29 cellular contexts compared by ENCODE assay signal in the genomic region with DNA sequence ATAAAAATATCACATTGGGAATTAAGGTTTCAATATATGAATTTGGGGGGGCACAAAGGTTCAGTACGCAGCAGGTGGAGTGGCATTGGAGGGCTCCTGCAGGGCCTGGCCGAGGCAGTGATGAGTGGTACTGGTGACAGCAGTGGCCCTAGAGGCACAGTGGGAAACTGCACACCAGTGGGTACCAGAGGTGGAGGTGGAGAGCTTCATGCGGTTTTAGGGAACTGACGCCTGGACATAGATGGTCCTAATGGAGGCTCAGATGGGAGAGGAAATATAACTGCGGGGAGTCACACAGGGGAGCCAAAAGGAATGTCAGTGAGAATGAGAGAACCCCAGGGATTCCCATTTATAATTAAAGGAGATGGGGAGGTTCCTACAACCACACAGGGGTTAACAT.
A peak's percentile ranks its signal among the peaks of the same experiment; 100 is the strongest.
DNase-seq lines count a peak whose midpoint lies in the region; ATAC-seq, FAIRE-seq and TF ChIP-seq lines count a peak whose summit lies in the region.
"Had no signal": no experiment of that assay in that cellular context is flagged by ENCODE, and none has a peak within 500 bp of the region (broad histone marks: within the 10 kb centered on the region; RNA-seq: fewer than 3 reads in every experiment).

No MANE protein-coding gene starts in this region.

- no peak overlapping the region for H2BK12ac ChIP-seq in H9 (ENCODE audit: insufficient read length, low read depth, low read length)
- H2BK12ac ChIP-seq in trophoblast cell (ENCODE audit: low read length) = peak overlapping the region; percentile 84

- H3K9me3 Mint-ChIP-seq in H9 = no peaks in the 10 kb centered on the region
- H3K9me3 Mint-ChIP-seq: CD4-positive, CD25-positive, alpha-beta regulatory T cell; nephron; T-helper 1 cell treated with Interleukin-12 subunit alpha and Interleukin-12 subunit beta and Interleukin-4 antibody, amounts not matched to agents 30 μg/mL and 1 μg/mL, for 36 hours had no signal

- H4K12ac ChIP-seq in trophoblast cell (ENCODE audit: low read depth, low read length) = no peak overlapping the region

- intact Hi-C loops in OCI-LY7 (cut with micrococcal nuclease; ENCODE audit: unreplicated experiment) = no loop called here

- peak overlapping the region in 1 of 2 experiments; percentile 24; a peak in 1 of 5 replicates for H3K4me3 Mint-ChIP-seq in H9
- H3K4me3 Mint-ChIP-seq: activated CD8-positive, alpha-beta T cell treated with anti-CD3 and anti-CD28 coated beads, Interleukin-2, amount 10 ng/mL, durations not matched to agents 7 days and 5 days; activated naive CD8-positive, alpha-beta T cell treated with anti-CD3 and anti-CD28 coated beads, Interleukin-2, amount 10 ng/mL, durations not matched to agents 7 days and 5 days; CD4-positive, CD25-positive, alpha-beta regulatory T cell; nephron; T-helper 1 cell treated with Interleukin-12 subunit alpha and Interleukin-12 subunit beta and Interleukin-4 antibody, amounts not matched to agents 30 μg/mL and 1 μg/mL, for 36 hours had no signal

- H3T11ph ChIP-seq in H9 (ENCODE audit: low read length) = no peak overlapping the region

- H2BK120ac ChIP-seq in H9 (ENCODE audit: low read depth, low read length, poor library complexity, severe bottlenecking) (no peak overlapping the region), trophoblast cell (ENCODE audit: insufficient read depth, low read length, poor library complexity) (no peak overlapping the region)

- TF ChIP-seq CTCF in GM12864 (IDR thresholded peaks at IDR 0.05; ENCODE audit: low read depth, low read length, missing control alignments) (peak; percentile 54), H9 (conservative IDR thresholded peaks at IDR 0.05) (peak; percentile 33; the same call in 1 of the 3 replicates), OCI-LY7 (conservative IDR thresholded peaks at IDR 0.05; ENCODE audit: low read length) (peak; percentile 52)

- H3K27me3 ChIP-seq in H9 (ENCODE audit: insufficient read depth, low read length) (no peaks in the 10 kb centered on the region), trophoblast cell (ENCODE audit: insufficient read depth, low read length) (no peaks in the 10 kb centered on the region)
- H3K27me3 ChIP-seq: foreskin keratinocyte, heart right ventricle, ovary, upper lobe of right lung had no signal

- peaks cover 7 to 13% of the 10 kb centered on the region in 2 experiments for H3K4me1 Mint-ChIP-seq in H9
- H3K4me1 Mint-ChIP-seq: nephron had no signal

- H3K23ac ChIP-seq in H9 (ENCODE audit: insufficient read length, low read depth, low read length) (no peak overlapping the region), trophoblast cell (ENCODE audit: low read length) (no peak overlapping the region)

- H3K79me2 ChIP-seq in H9 (ENCODE audit: insufficient read depth, low read length) (no peaks in the 10 kb centered on the region), OCI-LY7 (ENCODE audit: insufficient read depth, low read depth, low read length) (no peaks in the 10 kb centered on the region), trophoblast cell (ENCODE audit: control insufficient read depth, insufficient read depth, low read length, poor library complexity) (no peaks in the 10 kb centered on the region)

- POLR2A ChIA-PET in OCI-LY7 (lab: Charles Lee) = no interaction called here

- BruUV-seq in OCI-LY7 (replicated peaks; lab: Mats Ljungman, UMichigan) = no TSS peak

- H3K18ac ChIP-seq in H9 (ENCODE audit: insufficient read length, low read depth, low read length) (no peak overlapping the region), trophoblast cell (ENCODE audit: low read length) (no peak overlapping the region)

- H2AFZ ChIP-seq in H9 (ENCODE audit: low read length) (no peak overlapping the region), OCI-LY7 (ENCODE audit: low read length) (no peak overlapping the region), trophoblast cell (ENCODE audit: insufficient read depth, low read length, poor library complexity) (no peak overlapping the region)

- H3K27ac ChIP-seq in H9 (ENCODE audit: insufficient read length, low read depth, low read length) (no peak overlapping the region), OCI-LY7 (ENCODE audit: low read depth, low read length, poor library complexity, severe bottlenecking) (no peak overlapping the region), trophoblast cell (ENCODE audit: low read depth, low read length) (no peak overlapping the region)
- H3K27ac ChIP-seq: foreskin keratinocyte, heart right ventricle, HL-60, ovary, upper lobe of right lung had no signal

- no peak overlapping the region for H2BK5ac ChIP-seq in H9 (ENCODE audit: insufficient read length, low read length)
- no peak overlapping the region for H2BK5ac ChIP-seq in trophoblast cell (ENCODE audit: low read depth, low read length, poor library complexity)

- H2BK15ac ChIP-seq in H9 (ENCODE audit: low read depth, low read length) = no peak overlapping the region

- H3K23me2 ChIP-seq in H9 (ENCODE audit: insufficient read length, low read depth, low read length, poor library complexity, severe bottlenecking) = no peaks in the 10 kb centered on the region

- H2AK5ac ChIP-seq in H9 (ENCODE audit: insufficient read length, low read length) (no peak overlapping the region), trophoblast cell (ENCODE audit: low read length) (peak overlapping the region; percentile 88)

- H3K4me1 ChIP-seq in H9 (ENCODE audit: insufficient read depth, low read length) (peaks cover 4% of the 10 kb centered on the region; the same call in 1 of the 2 replicates), OCI-LY7 (ENCODE audit: insufficient read depth, low read length, poor library complexity, severe bottlenecking) (no peaks in the 10 kb centered on the region), trophoblast cell (ENCODE audit: control insufficient read depth in 1 of 2, insufficient read depth in 2 of 2, low read length in 2 of 2) (peaks cover 0 to 3% of the 10 kb centered on the region in 2 experiments)
- H3K4me1 ChIP-seq: foreskin keratinocyte, heart right ventricle, upper lobe of right lung had no signal

- H4K20me1 ChIP-seq in H9 (ENCODE audit: control insufficient read depth, insufficient read depth, insufficient read length) = no peaks in the 10 kb centered on the region
- no peaks in the 10 kb centered on the region for H4K20me1 ChIP-seq in OCI-LY7 (ENCODE audit: insufficient read depth, low read length)

- no peak overlapping the region for H3K27ac Mint-ChIP-seq in H9
- H3K27ac Mint-ChIP-seq: activated CD8-positive, alpha-beta T cell treated with anti-CD3 and anti-CD28 coated beads, Interleukin-2, amount 10 ng/mL, durations not matched to agents 7 days and 5 days; activated naive CD8-positive, alpha-beta T cell treated with anti-CD3 and anti-CD28 coated beads, Interleukin-2, amount 10 ng/mL, durations not matched to agents 7 days and 5 days; CD4-positive, CD25-positive, alpha-beta regulatory T cell; nephron; T-helper 1 cell treated with Interleukin-12 subunit alpha and Interleukin-12 subunit beta and Interleukin-4 antibody, amounts not matched to agents 30 μg/mL and 1 μg/mL, for 36 hours had no signal

- H3K4me2 ChIP-seq in H9 (ENCODE audit: insufficient read depth, insufficient read length, low read length) (no peak overlapping the region), OCI-LY7 (ENCODE audit: low read length) (no peak overlapping the region), trophoblast cell (ENCODE audit: low read length) (no peak overlapping the region)
- H3K4me2 ChIP-seq: SK-N-SH had no signal

- H3K79me1 ChIP-seq in H9 (ENCODE audit: insufficient read depth, low read depth, low read length, poor library complexity, severe bottlenecking) (no peaks in the 10 kb centered on the region), trophoblast cell (ENCODE audit: low read length) (no peaks in the 10 kb centered on the region)

- H3K14ac ChIP-seq in H9 (ENCODE audit: insufficient read depth, low read length) (no peak overlapping the region), trophoblast cell (ENCODE audit: low read length) (no peak overlapping the region)

- no peak overlapping the region for H3K56ac ChIP-seq in H9 (ENCODE audit: insufficient read length, low read depth, low read length)

- no peak overlapping the region for H2BK20ac ChIP-seq in H9 (ENCODE audit: low read depth, low read length, poor library complexity, severe bottlenecking)

- H4K8ac ChIP-seq in H9 (replicated peaks; ENCODE audit: insufficient read length, low read depth, low read length) (no peak overlapping the region), trophoblast cell (ENCODE audit: low read depth, low read length) (no peak overlapping the region)

- H4K91ac ChIP-seq in H9 (ENCODE audit: insufficient read length, low read depth, low read length) (no peak overlapping the region), trophoblast cell (ENCODE audit: low read depth, low read length) (peak overlapping the region; percentile 77)

- WGBS in H9 (ENCODE audit: extremely low coverage, insufficient read length, low lambda C conversion rate) = no CpG with 5 or more reads among the region's 5 CpGs
- WGBS in trophoblast cell (ENCODE audit: extremely low coverage, insufficient coverage, insufficient read length) = no CpG with 5 or more reads among the region's 5 CpGs

- CTCF ChIA-PET in OCI-LY7 (lab: Charles Lee; ENCODE audit: unreplicated experiment) = no interaction called here

- DNase-seq in GM12864 (ENCODE audit: low read depth) (no peak), H9 (no peak), OCI-LY7 (ENCODE audit: low spot score) (no peak), trophoblast cell (no peak), HTR-8/SVneo (ENCODE audit: insufficient read length, low spot score) (no peak), kidney glomerular epithelial cell (lab: John Stamatoyannopoulos, UW) (no peak)
- DNase-seq: activated CD8-positive, alpha-beta T cell treated with anti-CD3 and anti-CD28 coated beads, Interleukin-2, amount 10 ng/mL, durations not matched to agents 7 days and 5 days; activated effector memory CD4-positive, alpha-beta T cell treated with anti-CD3 and anti-CD28 coated beads, Interleukin-2, amount 50 U/mL, for 16 hours; activated naive CD8-positive, alpha-beta T cell treated with anti-CD3 and anti-CD28 coated beads, Interleukin-2, amount 10 ng/mL, durations not matched to agents 7 days and 5 days; CD4-positive, CD25-positive, alpha-beta regulatory T cell; cortex of kidney; foreskin keratinocyte; heart right ventricle; mucosa of descending colon; NCI-H1105; NCI-H2029; NCI-H526 treated with DMSO at 0.1 percent for 48 hours; ovary; retina; SK-N-SH; small intestine; stimulated activated CD4-positive, alpha-beta T cell treated with anti-CD3 and anti-CD28 coated beads, Interleukin-1b, Interleukin-23, amount 100 ng/mL, for 48 hours had no signal

- no peaks in the 10 kb centered on the region for H3K36me3 Mint-ChIP-seq in H9 (ENCODE audit: insufficient read depth in 1 of 3, low read depth in 3 of 3)
- H3K36me3 Mint-ChIP-seq: activated naive CD8-positive, alpha-beta T cell treated with anti-CD3 and anti-CD28 coated beads, Interleukin-2, amount 10 ng/mL, durations not matched to agents 7 days and 5 days; CD4-positive, CD25-positive, alpha-beta regulatory T cell had no signal

- H3K4ac ChIP-seq in H9 (ENCODE audit: low read depth, low read length) (no peak overlapping the region), trophoblast cell (ENCODE audit: low read depth, low read length) (no peak overlapping the region)

- no peaks in the 10 kb centered on the region for H3K36me3 ChIP-seq in OCI-LY7 (ENCODE audit: insufficient read depth, low read length)
- H3K36me3 ChIP-seq in trophoblast cell (ENCODE audit: control insufficient read depth in 1 of 2, insufficient read depth in 2 of 2, low read length in 2 of 2) = no peaks in the 10 kb centered on the region
- H3K36me3 ChIP-seq: heart right ventricle, ovary, upper lobe of right lung had no signal

- H3K9me2 ChIP-seq in OCI-LY7 (ENCODE audit: insufficient read depth, low read length) = no peaks in the 10 kb centered on the region
- H3K9me2 ChIP-seq: SK-N-SH had no signal

- ATAC-seq in HG03108 (IDR thresholded peaks at IDR 0.05; ENCODE audit: unreplicated experiment) = no peak
- ATAC-seq: activated CD8-positive, alpha-beta T cell treated with anti-CD3 and anti-CD28 coated beads, Interleukin-2, amount 10 ng/mL, durations not matched to agents 7 days and 5 days; foreskin keratinocyte had no signal

- H3K9ac ChIP-seq in H9 (ENCODE audit: extremely low read depth, insufficient read length, low read length) = no peak overlapping the region
- H3K9ac ChIP-seq in trophoblast cell (ENCODE audit: low read length) = no peak overlapping the region
- H3K9ac ChIP-seq: SK-N-SH had no signal

- H4K5ac ChIP-seq in H9 (ENCODE audit: insufficient read length, low read depth, low read length) = no peak overlapping the region

- H3K27me3 Mint-ChIP-seq in H9 (ENCODE audit: low read depth) = no peaks in the 10 kb centered on the region
- H3K27me3 Mint-ChIP-seq: activated naive CD8-positive, alpha-beta T cell treated with anti-CD3 and anti-CD28 coated beads, Interleukin-2, amount 10 ng/mL, durations not matched to agents 7 days and 5 days had no signal

- H3K4me3 ChIP-seq in GM12864 (ENCODE audit: low read depth, low read length) (no peak overlapping the region), OCI-LY7 (ENCODE audit: low read depth, low read length, poor library complexity, severe bottlenecking) (no peak overlapping the region), trophoblast cell (ENCODE audit: low read depth, low read length) (no peak overlapping the region)
- H3K4me3 ChIP-seq: heart right ventricle, lung, mucosa of descending colon, ovary, upper lobe of right lung had no signal

- no peak for FAIRE-seq in HTR-8/SVneo (lab: Jason Lieb, UNC)
- FAIRE-seq: astrocyte, small intestine had no signal

- H3K9me3 ChIP-seq in H9 (ENCODE audit: control insufficient read depth, low read depth, low read length) (no peaks in the 10 kb centered on the region), OCI-LY7 (ENCODE audit: low read length) (no peaks in the 10 kb centered on the region), trophoblast cell (ENCODE audit: insufficient read depth, low read depth, low read length) (no peaks in the 10 kb centered on the region)
- H3K9me3 ChIP-seq: heart right ventricle, mucosa of descending colon, ovary, SK-N-SH, upper lobe of right lung had no signal
